8 cellular contexts compared by ENCODE assay signal in the genomic region with DNA sequence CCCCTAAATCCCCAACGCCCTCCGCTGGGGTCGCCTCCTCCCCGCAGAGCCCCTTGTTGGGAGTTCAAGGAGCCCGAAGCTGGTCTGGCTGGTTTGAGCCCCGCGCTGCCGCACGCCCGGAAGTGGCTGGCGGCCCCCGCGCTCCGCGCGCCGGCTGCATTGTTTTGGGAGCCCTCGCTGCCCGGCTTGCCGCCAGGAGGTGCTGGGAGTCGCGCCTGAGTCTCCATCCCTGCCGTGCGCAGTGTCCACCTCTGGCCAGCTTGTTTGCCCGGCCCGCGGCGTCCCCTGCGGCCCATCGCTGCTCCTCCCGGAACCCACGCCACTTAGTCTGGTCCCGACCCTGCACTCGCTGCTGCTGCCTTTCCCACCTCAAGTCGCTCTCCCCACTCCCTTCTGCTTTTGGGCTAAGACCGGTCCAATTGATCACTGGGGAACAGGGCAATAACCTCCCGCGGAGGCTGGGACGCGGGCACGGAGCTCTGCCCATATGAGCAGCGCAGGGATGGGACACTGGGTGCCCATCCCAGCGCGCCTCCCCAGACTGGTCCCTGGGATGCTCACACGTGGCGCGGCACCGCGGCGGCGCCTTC. TPM values are rescaled to one million over a fixed set of nuclear protein-coding genes. Genes with fewer than 3 reads are reported as not detected.
DNase-seq lines count a peak whose midpoint lies in the region; ATAC-seq, FAIRE-seq and TF ChIP-seq lines count a peak whose summit lies in the region.

No MANE protein-coding gene starts in this region.

- peak in 2 of 3 donors; percentile 13 to 45 for DNase-seq in CD4-positive, CD25-positive, alpha-beta regulatory T cell
- DNase-seq in NCI-H69 (lab: John Stamatoyannopoulos, UW) (peak; percentile 14), epithelial cell of proximal tubule (ENCODE audit: low read depth) (no peak), omental fat pad (ENCODE audit: low spot score) (no peak), cerebellar nuclear complex (lab: John Stamatoyannopoulos, UW) (no peak), H54 (ENCODE audit: insufficient read length, low spot score) (no peak)
- no peak for DNase-seq in activated effector memory CD4-positive, alpha-beta T cell treated with Interleukin-2 at 50 U/mL for 16 hours

- peak overlapping the region in 1 of 3 donors; percentile 71 for H3K27ac Mint-ChIP-seq in CD4-positive, CD25-positive, alpha-beta regulatory T cell

- no peak for TF ChIP-seq POLR2A in H54 (IDR thresholded peaks at IDR 0.05; ENCODE audit: low read depth, low read length)

- H3K36me3 Mint-ChIP-seq in CD4-positive, CD25-positive, alpha-beta regulatory T cell, result peaks cover 4% of the 10 kb centered on the region

- no peak for ATAC-seq in CD4-positive, CD25-positive, alpha-beta regulatory T cell (ENCODE audit: low read depth in 2 of 2)
- ATAC-seq in omental fat pad (ENCODE audit: low FRiP score) (peak; percentile 18), HG03354 (IDR thresholded peaks at IDR 0.05; ENCODE audit: poor library complexity, severe bottlenecking, unreplicated experiment) (no peak)

- peaks cover 5 to 50% (median 18%) of the 10 kb centered on the region in 4 donors for H3K4me1 Mint-ChIP-seq in CD4-positive, CD25-positive, alpha-beta regulatory T cell

- peaks cover 32% of the 10 kb centered on the region for H3K27me3 ChIP-seq in CD4-positive, CD25-positive, alpha-beta regulatory T cell (ENCODE audit: control insufficient read depth, insufficient read depth, low read length)

- H3K4me3 ChIP-seq in CD4-positive, CD25-positive, alpha-beta regulatory T cell (ENCODE audit: low read depth, low read length), result no peak overlapping the region
- no peak overlapping the region for H3K4me3 ChIP-seq in epithelial cell of proximal tubule (ENCODE audit: low read depth, low read length)

- peaks cover 0 to 5% (median 0%) of the 10 kb centered on the region in 7 donors for H3K9me3 Mint-ChIP-seq in CD4-positive, CD25-positive, alpha-beta regulatory T cell

- no peak for FAIRE-seq in H54 (lab: Jason Lieb, UNC)

- H3K27me3 Mint-ChIP-seq in CD4-positive, CD25-positive, alpha-beta regulatory T cell, result peaks cover 93% of the 10 kb centered on the region

- TF ChIP-seq CTCF in epithelial cell of proximal tubule (conservative IDR thresholded peaks at IDR 0.05; ENCODE audit: low read depth, low read length) (peak; percentile 32), omental fat pad (IDR thresholded peaks at IDR 0.05) (no peak)

- H3K4me3 Mint-ChIP-seq in CD4-positive, CD25-positive, alpha-beta regulatory T cell, result peak overlapping the region; percentile 71 to 88 (median 83)

- H3K36me3 ChIP-seq in CD4-positive, CD25-positive, alpha-beta regulatory T cell (ENCODE audit: control insufficient read depth, insufficient read depth, low read length), result no peaks in the 10 kb centered on the region

- H3K4me1 ChIP-seq in CD4-positive, CD25-positive, alpha-beta regulatory T cell (ENCODE audit: control insufficient read depth, insufficient read depth, low read length, poor library complexity, severe bottlenecking), result peaks cover 40% of the 10 kb centered on the region

- no peak overlapping the region for H3K27ac ChIP-seq in CD4-positive, CD25-positive, alpha-beta regulatory T cell (ENCODE audit: insufficient read depth, low read length, poor library complexity, severe bottlenecking)

- H3K9me3 ChIP-seq in CD4-positive, CD25-positive, alpha-beta regulatory T cell (ENCODE audit: control insufficient read depth in 2 of 2, low read length in 2 of 2), result no peaks in the 10 kb centered on the region

RNA-seq across cellular contexts. Expression of a gene that starts 2.2 kb away (rescaled TPM):
- not detected for total RNA-seq in CD4-positive, CD25-positive, alpha-beta regulatory T cell
- not detected for polyA plus RNA-seq in CD4-positive, CD25-positive, alpha-beta regulatory T cell
- total RNA-seq in epithelial cell of proximal tubule (not detected in 2 replicates), omental fat pad (10 to 100 TPM in 3 of 4 donors, 1 to 10 TPM in 1; 9.4 to 34.7 (median 22.8) TPM)

RNA-seq across cellular contexts. Expression of a gene that starts 31.2 kb away (rescaled TPM):
- 2.1 TPM for total RNA-seq in CD4-positive, CD25-positive, alpha-beta regulatory T cell
- polyA plus RNA-seq in CD4-positive, CD25-positive, alpha-beta regulatory T cell, result 10 to 100 TPM in 2 of 4 donors, 1 to 10 TPM in 2; 5.7 to 17.3 (median 10.3) TPM
- 0.72 and 2.3 TPM in 2 replicates for total RNA-seq in epithelial cell of proximal tubule
- total RNA-seq in omental fat pad, result 1 to 10 TPM in 1 of 4 donors, under 1 TPM in 1, not detected in 2; 0.28 to 1.4 TPM

Comparison
In these comparisons a context has a peak if more than half of its experiments do, and no peak if none do; other contexts are left out.
1. DNase-seq: peak in CD4-positive, CD25-positive, alpha-beta regulatory T cell (2 of 3) and NCI-H69 (single experiment); none in epithelial cell of proximal tubule (single experiment), omental fat pad (single experiment), cerebellar nuclear complex (0 of 2), activated effector memory CD4-positive, alpha-beta T cell treated with Interleukin-2 at 50 U/mL for 16 hours (single experiment) and H54 (single experiment).
2. RNA of a gene that starts 2.2 kb away (total RNA-seq): 9.4 to 34.7 TPM in omental fat pad; not detected in CD4-positive, CD25-positive, alpha-beta regulatory T cell (single experiment) and not detected in epithelial cell of proximal tubule; every median in the first group is over 10 times any median in the second.